In the genomic region with DNA sequence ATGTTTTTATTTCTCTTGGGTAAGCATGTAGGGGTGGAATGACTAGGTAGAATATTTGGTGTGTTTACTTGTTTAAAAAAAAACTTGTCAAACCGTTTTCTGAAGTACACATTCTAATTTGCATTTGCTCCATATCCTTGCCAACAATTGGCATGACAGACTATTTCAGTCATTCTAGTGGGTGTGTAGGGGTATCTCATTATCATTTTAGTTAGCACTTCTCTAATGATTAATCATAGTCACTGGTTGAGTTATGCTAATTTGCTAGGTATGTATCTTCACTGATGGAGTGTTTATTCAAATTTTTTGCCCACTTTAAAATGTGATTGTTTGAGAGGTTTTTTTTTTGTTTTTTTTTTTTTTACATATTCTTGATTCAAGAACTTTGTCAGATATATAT, we compare ENCODE assay signal across 26 cellular contexts.
"Had no signal": no experiment of that assay in that cellular context is flagged by ENCODE, and none has a peak within 500 bp of the region (broad histone marks: within the 10 kb centered on the region; RNA-seq: fewer than 3 reads in every experiment).

No MANE protein-coding gene starts in this region.

- DNase-seq: naive thymus-derived CD4-positive, alpha-beta T cell; natural killer cell; nephron progenitor cell; nucleus accumbens; pancreas; right cardiac atrium; spleen; stimulated activated CD4-positive, alpha-beta T cell treated with anti-CD3 and anti-CD28 coated beads, Interleukin-15, amount 100 ng/mL, for 24 hours; stimulated activated CD4-positive, alpha-beta T cell treated with anti-CD3 and anti-CD28 coated beads, Interleukin-2, amount 100 ng/mL, for 24 hours; stimulated activated CD4-positive, alpha-beta T cell treated with anti-CD3 and anti-CD28 coated beads, Interleukin-2, amount 100 ng/mL, for 48 hours; stimulated activated CD4-positive, alpha-beta T cell treated with anti-CD3 and anti-CD28 coated beads, Interleukin-4, amount 100 ng/mL, for 24 hours; stimulated activated naive B cell treated with anti-CD40 and anti-IgM and Interleukin-4, amounts not matched to agents 10 μg/mL and 1 μg/mL and 100 μg/mL, for 72 hours; stimulated activated naive CD4-positive, alpha-beta T cell treated with Interleukin-2 at 50 U/mL for 16 hours; stomach; thyroid gland; trophoblast cell; upper lobe of left lung had no signal

- ATAC-seq: naive thymus-derived CD4-positive, alpha-beta T cell; natural killer cell; pancreas; right cardiac atrium; sciatic nerve; stimulated activated effector memory CD8-positive, alpha-beta T cell treated with anti-CD3 and anti-CD28 coated beads, Interleukin-12 subunit alpha, Interleukin-12 subunit beta, amount 100 ng/mL, for 72 hours; stimulated activated naive B cell treated with anti-CD40 and anti-IgM and Interleukin-4, amounts not matched to agents 10 μg/mL and 1 μg/mL and 100 μg/mL, for 72 hours had no signal

- H3K4me1 Mint-ChIP-seq: naive thymus-derived CD4-positive, alpha-beta T cell; natural killer cell; neural crest cell; stimulated activated effector memory CD8-positive, alpha-beta T cell treated with anti-CD3 and anti-CD28 coated beads, Interleukin-12 subunit alpha, Interleukin-12 subunit beta, amount 100 ng/mL, for 72 hours; stimulated activated naive B cell treated with anti-CD40 and anti-IgM and Interleukin-4, amounts not matched to agents 10 μg/mL and 1 μg/mL and 100 μg/mL, for 72 hours had no signal

- H3K36me3 Mint-ChIP-seq: natural killer cell; stimulated activated effector memory CD8-positive, alpha-beta T cell treated with anti-CD3 and anti-CD28 coated beads, Interleukin-12 subunit alpha, Interleukin-12 subunit beta, amount 100 ng/mL, for 72 hours had no signal

- H3K27me3 Mint-ChIP-seq: naive thymus-derived CD4-positive, alpha-beta T cell; stimulated activated naive B cell treated with anti-CD40 and anti-IgM and Interleukin-4, amounts not matched to agents 10 μg/mL and 1 μg/mL and 100 μg/mL, for 72 hours; stimulated activated naive CD8-positive, alpha-beta T cell treated with anti-CD3 and anti-CD28 coated beads, Interleukin-15, Interleukin-2, amounts not matched to agents 100 ng/mL and 50 ng/mL, for 24 hours had no signal

- H3K27ac Mint-ChIP-seq: naive thymus-derived CD4-positive, alpha-beta T cell; natural killer cell; stimulated activated effector memory CD8-positive, alpha-beta T cell treated with anti-CD3 and anti-CD28 coated beads, Interleukin-12 subunit alpha, Interleukin-12 subunit beta, amount 100 ng/mL, for 72 hours; stimulated activated naive B cell treated with anti-CD40 and anti-IgM and Interleukin-4, amounts not matched to agents 10 μg/mL and 1 μg/mL and 100 μg/mL, for 72 hours; stimulated activated naive CD8-positive, alpha-beta T cell treated with anti-CD3 and anti-CD28 coated beads, Interleukin-15, Interleukin-2, amounts not matched to agents 100 ng/mL and 50 ng/mL, for 24 hours had no signal

- H3K4me3 Mint-ChIP-seq: naive thymus-derived CD4-positive, alpha-beta T cell; natural killer cell; nephron progenitor cell; neural crest cell; stimulated activated effector memory CD8-positive, alpha-beta T cell treated with anti-CD3 and anti-CD28 coated beads, Interleukin-12 subunit alpha, Interleukin-12 subunit beta, amount 100 ng/mL, for 72 hours; stimulated activated naive B cell treated with anti-CD40 and anti-IgM and Interleukin-4, amounts not matched to agents 10 μg/mL and 1 μg/mL and 100 μg/mL, for 72 hours; stimulated activated naive CD8-positive, alpha-beta T cell treated with anti-CD3 and anti-CD28 coated beads, Interleukin-15, Interleukin-2, amounts not matched to agents 100 ng/mL and 50 ng/mL, for 24 hours had no signal

- FAIRE-seq: pancreas had no signal

- H3K9me3 Mint-ChIP-seq: naive thymus-derived CD4-positive, alpha-beta T cell; natural killer cell; nephron progenitor cell; neural crest cell; stimulated activated effector memory CD8-positive, alpha-beta T cell treated with anti-CD3 and anti-CD28 coated beads, Interleukin-12 subunit alpha, Interleukin-12 subunit beta, amount 100 ng/mL, for 72 hours; stimulated activated naive B cell treated with anti-CD40 and anti-IgM and Interleukin-4, amounts not matched to agents 10 μg/mL and 1 μg/mL and 100 μg/mL, for 72 hours; stimulated activated naive CD8-positive, alpha-beta T cell treated with anti-CD3 and anti-CD28 coated beads, Interleukin-15, Interleukin-2, amounts not matched to agents 100 ng/mL and 50 ng/mL, for 24 hours had no signal

- H3K9me3 ChIP-seq: neutrophil, pancreas, prostate gland, spleen, stomach, thoracic aorta, thyroid gland, tibial nerve, upper lobe of left lung, vagina had no signal
